8 cellular contexts compared by ENCODE assay signal in the genomic region with DNA sequence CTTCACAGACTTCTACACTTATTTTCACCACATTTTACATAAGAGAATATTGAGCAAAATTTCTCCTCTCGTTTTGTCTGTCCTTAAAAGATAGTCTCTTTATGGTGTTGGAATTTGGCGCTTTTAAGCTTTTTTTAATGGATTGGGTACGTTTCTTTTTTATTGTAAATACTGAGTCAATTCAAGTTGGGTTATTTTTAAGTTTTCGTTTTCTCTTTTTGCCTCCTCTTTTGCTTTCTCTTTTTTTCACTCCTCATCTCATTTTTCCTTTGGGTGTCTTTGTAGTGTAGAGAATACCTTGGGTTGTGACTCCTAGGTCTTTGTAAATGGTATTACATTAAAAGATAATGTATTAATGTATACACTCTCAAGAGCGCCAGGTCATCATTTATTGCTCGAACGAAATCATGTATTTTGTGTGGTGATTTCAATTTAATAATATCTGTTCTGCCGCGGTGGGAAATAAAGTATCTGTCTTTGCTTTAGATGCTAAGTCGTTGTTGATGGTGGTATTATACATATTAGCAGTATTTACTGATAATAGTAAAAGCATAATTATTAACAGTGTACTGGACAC. TPM values are rescaled to one million over a fixed set of nuclear protein-coding genes. Genes with fewer than 3 reads are reported as not detected.
DNase-seq lines count a peak whose midpoint lies in the region; ATAC-seq, FAIRE-seq and TF ChIP-seq lines count a peak whose summit lies in the region.

No MANE protein-coding gene starts in this region.

- CTCF ChIA-PET in endothelial cell of umbilical vein (lab: Charles Lee) = no interaction called here

- peaks cover 20% of the 10 kb centered on the region for H3K36me3 ChIP-seq in BLaER1
- peaks cover 7% of the 10 kb centered on the region for H3K36me3 ChIP-seq in MG63
- H3K36me3 ChIP-seq in endothelial cell of umbilical vein (ENCODE audit: control insufficient read depth in 2 of 2, extremely low read depth in 1 of 2, insufficient read depth in 2 of 2, low read length in 2 of 2) = no peaks in the 10 kb centered on the region
- peaks cover 7% of the 10 kb centered on the region for H3K36me3 ChIP-seq in neutrophil

- H3K9me1 ChIP-seq in endothelial cell of umbilical vein (replicated peaks; ENCODE audit: control insufficient read depth, extremely low read depth, insufficient read depth, low read length) = no peaks in the 10 kb centered on the region

- H3K27ac ChIP-seq in BLaER1 (peak overlapping the region; percentile 92), endothelial cell of umbilical vein (ENCODE audit: insufficient read depth, low read depth, low read length) (peak overlapping the region; percentile 6), neutrophil (peak overlapping the region; percentile 78)

- peak overlapping the region; percentile 94 for H3K4me3 ChIP-seq in BLaER1
- peak overlapping the region; percentile 92 for H3K4me3 ChIP-seq in MG63
- peak overlapping the region; percentile 75 to 100 (median 91) for H3K4me3 ChIP-seq in endothelial cell of umbilical vein (replicated peaks in 1 of 3; ENCODE audit: insufficient read depth in 1 of 3, low read depth in 1 of 3, low read length in 3 of 3)
- H3K4me3 ChIP-seq in neutrophil (ENCODE audit: low read depth in 1 of 2, low read length in 1 of 2) = peak overlapping the region; percentile 92 to 96

- peaks cover 49% of the 10 kb centered on the region for H3K79me2 ChIP-seq in endothelial cell of umbilical vein (ENCODE audit: control insufficient read depth, insufficient read depth, low read length)

- H4K20me1 ChIP-seq in BLaER1 (peaks cover 20% of the 10 kb centered on the region; the same call in 1 of the 2 replicates), endothelial cell of umbilical vein (replicated peaks; ENCODE audit: control insufficient read depth, extremely low read depth, insufficient read depth, low read length) (no peaks in the 10 kb centered on the region)

- POLR2A ChIA-PET in endothelial cell of umbilical vein (lab: Charles Lee) = no interaction called here

- H3K4me2 ChIP-seq in BLaER1 = peak overlapping the region; percentile 87
- H3K4me2 ChIP-seq in endothelial cell of umbilical vein (ENCODE audit: insufficient read depth, low read length) = peak overlapping the region; percentile 87

- FAIRE-seq in endothelial cell of umbilical vein (lab: Jason Lieb, UNC) = no peak

- peak overlapping the region; percentile 93 for H3K9ac ChIP-seq in BLaER1
- H3K9ac ChIP-seq in endothelial cell of umbilical vein (replicated peaks; ENCODE audit: extremely low read depth, insufficient read depth, low read length) = peak overlapping the region; percentile 79

- no peak for TF ChIP-seq CTCF in endothelial cell of umbilical vein (IDR thresholded peaks at IDR 0.05; ENCODE audit: extremely low read depth in 1 of 2, insufficient read depth in 1 of 2, low read depth in 1 of 2, low read length in 2 of 2)
- no peak for TF ChIP-seq CTCF in neutrophil (IDR thresholded peaks at IDR 0.05)

- no peak for ATAC-seq in GM18870 (IDR thresholded peaks at IDR 0.05; ENCODE audit: unreplicated experiment)
- no peak for ATAC-seq in HG03439 (IDR thresholded peaks at IDR 0.05; ENCODE audit: unreplicated experiment)

- H3K4me1 ChIP-seq in BLaER1 = peaks cover 44% of the 10 kb centered on the region
- peaks cover 9% of the 10 kb centered on the region for H3K4me1 ChIP-seq in endothelial cell of umbilical vein (ENCODE audit: control insufficient read depth, extremely low read depth, insufficient read depth, low read length)
- H3K4me1 ChIP-seq in neutrophil (ENCODE audit: control insufficient read depth in 1 of 2, insufficient read depth in 1 of 2, low read depth in 1 of 2, low read length in 1 of 2) = peaks cover 22 to 34% of the 10 kb centered on the region in 2 experiments

- no peaks in the 10 kb centered on the region for H3K27me3 ChIP-seq in BLaER1
- no peaks in the 10 kb centered on the region for H3K27me3 ChIP-seq in MG63
- H3K27me3 ChIP-seq in endothelial cell of umbilical vein (ENCODE audit: control insufficient read depth in 2 of 2, insufficient read depth in 2 of 2, low read length in 2 of 2) = peaks cover 0 to 3% of the 10 kb centered on the region in 2 experiments
- H3K27me3 ChIP-seq in neutrophil = no peaks in the 10 kb centered on the region

- TF ChIP-seq POLR2A in endothelial cell of umbilical vein (IDR thresholded peaks at IDR 0.05; ENCODE audit: low read depth, low read length) = no peak

- BruUV-seq in endothelial cell of umbilical vein (replicated peaks; lab: Mats Ljungman, UMichigan) = no TSS peak

- peak overlapping the region; percentile 79 for H2AFZ ChIP-seq in endothelial cell of umbilical vein (ENCODE audit: low read depth, low read length)

- dilution Hi-C loops in endothelial cell of umbilical vein (cut with MboI; ENCODE audit: extremely low pct_ligation_motif_present, low sequenced_read_pairs) = no loop called here

- intact Hi-C loops in endothelial cell of umbilical vein (cut with micrococcal nuclease) = loop anchor here (1.0 kb wide), 1 partner anchor 146 kb away; the partner anchor contains the start of gene TRIM9

- H3K9me3 ChIP-seq in BLaER1 = no peaks in the 10 kb centered on the region
- H3K9me3 ChIP-seq in MG63 = no peaks in the 10 kb centered on the region
- H3K9me3 ChIP-seq in endothelial cell of umbilical vein (replicated peaks; ENCODE audit: control insufficient read depth, insufficient read depth, low read length) = no peaks in the 10 kb centered on the region
- no peaks in the 10 kb centered on the region for H3K9me3 ChIP-seq in neutrophil

- no peak for DNase-seq in MG63
- DNase-seq in endothelial cell of umbilical vein (ENCODE audit: low read depth, low spot score) = no peak
- no peak for DNase-seq in activated CD4-positive, alpha-beta T cell treated with anti-CD3 and anti-CD28 coated beads for 4 hours
- DNase-seq in NCI-H1417 (lab: John Stamatoyannopoulos, UW) = no peak

TF ChIP-seq in endothelial cell of umbilical vein, 7 proteins besides CTCF, POLR2A, EP300 and RAD21:
- TF ChIP-seq GATA2 (IDR thresholded peaks at IDR 0.05; ENCODE audit: insufficient read depth, insufficient read length, low read depth, low read length) (no peak), MYC (IDR thresholded peaks at IDR 0.05; ENCODE audit: low read depth, low read length) (no peak), POLR2AphosphoS5 (IDR thresholded peaks at IDR 0.05; ENCODE audit: insufficient read depth, low read depth, low read length) (no peak), JUN (IDR thresholded peaks at IDR 0.05; ENCODE audit: borderline replicate concordance, insufficient read depth, insufficient read length, low read depth) (no peak), EZH2 (IDR thresholded peaks at IDR 0.05; ENCODE audit: borderline replicate concordance, low read depth, low read length, severe bottlenecking) (no peak), FOS (IDR thresholded peaks at IDR 0.05; ENCODE audit: borderline replicate concordance, insufficient read depth, low read length) (no peak)
- TF ChIP-seq, protein P1, sequence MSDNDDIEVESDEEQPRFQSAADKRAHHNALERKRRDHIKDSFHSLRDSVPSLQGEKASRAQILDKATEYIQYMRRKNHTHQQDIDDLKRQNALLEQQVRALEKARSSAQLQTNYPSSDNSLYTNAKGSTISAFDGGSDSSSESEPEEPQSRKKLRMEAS (IDR thresholded peaks at IDR 0.05; ENCODE audit: insufficient read depth, insufficient read length) = no peak

RNA-seq across cellular contexts. Expression of gene TMX1, which starts 0.8 kb away (rescaled TPM):
- total RNA-seq in MG63 (2014; rRNA removed; shearing (Covaris generic); ENCODE audit: low replicate concordance) = 31.8 and 49.6 TPM in 2 replicates
- total RNA-seq in endothelial cell of umbilical vein = 41.9 and 42.4 TPM in 2 replicates
- 9.5 and 11.4 TPM in 2 replicates for polyA plus RNA-seq in endothelial cell of umbilical vein
- polyA plus RNA-seq in endothelial cell of umbilical vein (2011; cell fraction: cytosol; rRNA removed) = 12.3 and 14.1 TPM in 2 replicates
- 6.0 and 10.2 TPM in 2 replicates for polyA plus RNA-seq in endothelial cell of umbilical vein (2011; cell fraction: nucleus; rRNA removed)
- polyA plus RNA-seq in endothelial cell of umbilical vein (2012) = 22.4 and 39.9 TPM in 2 replicates
- 20.7 and 29.4 TPM in 2 replicates for polyA minus RNA-seq in endothelial cell of umbilical vein
- 24.7 TPM for polyA minus RNA-seq in endothelial cell of umbilical vein (2011; cell fraction: cytosol; rRNA and poly(A)+ RNA removed)
- polyA minus RNA-seq in endothelial cell of umbilical vein (2011; cell fraction: nucleus; rRNA and poly(A)+ RNA removed) = 6.3 and 11.6 TPM in 2 replicates

Comparison
In these comparisons a context has a peak if more than half of its experiments do, and no peak if none do; other contexts are left out.
1. H3K27ac ChIP-seq: peak in every context shown above with its lines; median percentile 92 in BLaER1; 78 in neutrophil; 6 in endothelial cell of umbilical vein.